Comparison of ENCODE assay signal across 8 cellular contexts in the genomic region with DNA sequence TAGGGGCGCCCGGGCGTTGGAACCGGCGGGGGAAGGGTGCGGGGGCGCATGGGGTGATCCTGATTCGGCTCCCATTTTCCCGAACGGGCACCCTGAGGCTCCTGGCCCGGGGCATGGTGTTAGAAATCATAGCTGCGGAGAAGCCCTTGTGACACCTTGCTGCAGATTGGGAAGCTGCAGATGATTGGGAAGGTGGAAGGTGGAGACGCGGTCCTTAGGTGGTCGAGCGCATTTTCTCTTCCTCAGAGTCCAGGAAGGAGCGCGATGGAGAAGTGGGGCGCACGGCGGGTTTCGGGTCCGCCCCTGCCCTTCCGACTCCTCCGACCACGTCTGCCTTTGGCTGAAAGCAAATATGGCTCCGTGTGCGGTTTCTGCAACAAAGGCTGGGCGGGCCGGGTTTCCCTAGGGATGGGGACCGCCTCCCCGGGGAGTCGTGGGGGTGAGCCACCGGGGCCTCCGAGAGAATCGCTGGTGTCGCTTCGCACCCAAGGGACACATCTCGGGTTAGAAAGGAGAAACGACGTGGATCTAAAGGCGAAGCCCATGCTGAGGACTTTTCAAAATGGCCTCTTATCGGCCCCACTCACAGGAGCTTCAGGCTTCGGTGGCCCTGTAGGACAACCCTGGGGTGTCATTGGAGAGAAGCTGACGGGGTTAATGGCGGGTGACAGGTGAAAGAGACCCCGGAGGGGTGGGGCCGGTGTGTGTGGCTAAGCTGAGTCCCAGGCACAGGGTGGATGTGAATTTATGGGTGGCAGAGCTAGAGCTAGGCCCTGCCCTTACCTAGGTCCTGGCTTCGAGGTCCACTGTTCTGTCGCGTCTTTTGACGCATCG. TPM values are rescaled to one million over a fixed set of nuclear protein-coding genes. Genes with fewer than 3 reads are reported as not detected.
DNase-seq lines count a peak whose midpoint lies in the region; ATAC-seq, FAIRE-seq and TF ChIP-seq lines count a peak whose summit lies in the region.

No MANE protein-coding gene starts in this region.

- H3K14ac ChIP-seq in H1 (ENCODE audit: insufficient read length): peak overlapping the region; percentile 90

- H3K79me2 ChIP-seq in H1 (ENCODE audit: control insufficient read depth in 1 of 2, insufficient read depth in 2 of 2, low read length in 2 of 2): peaks cover 14 to 35% of the 10 kb centered on the region in 2 experiments

- H2BK5ac ChIP-seq in H1 (ENCODE audit: low read depth, low read length): peak overlapping the region; percentile 96

- peak overlapping the region; percentile 71 for H3K56ac ChIP-seq in H1 (replicated peaks; ENCODE audit: insufficient read length, low read depth, low read length)

- H3K4me3 ChIP-seq in HAP-1 (peak overlapping the region; percentile 85), H1 (ENCODE audit: extremely low read depth in 1 of 4, insufficient read depth in 2 of 4, low read depth in 3 of 4, low read length in 4 of 4) (peak overlapping the region; percentile 89 to 97 (median 96)), mucosa of descending colon (peak overlapping the region; percentile 75)

- H2BK20ac ChIP-seq in H1 (ENCODE audit: low read length): no peak overlapping the region; the same call in 1 of the 2 replicates

- CTCF ChIA-PET in H1 (lab: Charles Lee; ENCODE audit: partially characterized antibody): interaction anchor here (0.6 to 5.8 kb wide), 11 partner anchors 11 to 140 kb away, joined by 3 to 36 read pairs (median 3); no protein-coding TSS in a partner anchor

- no peak for TF ChIP-seq CTCF in H1 (IDR thresholded peaks at IDR 0.05; ENCODE audit: control extremely low read depth in 1 of 3, insufficient read depth in 1 of 3, low read depth in 1 of 3, low read length in 3 of 3)
- no peak for TF ChIP-seq CTCF in mucosa of descending colon (IDR thresholded peaks at IDR 0.05)

- peak overlapping the region; percentile 99 for H3K4ac ChIP-seq in H1 (replicated peaks; ENCODE audit: insufficient read length, low read depth, low read length)

- intact Hi-C loops in mucosa of descending colon (cut with DNase I, micrococcal nuclease): loop anchor here in 1 of 2 donors (5.0 kb wide), 1 partner anchor 79 kb away; no protein-coding TSS in a partner anchor

- DNase-seq in ELF-1 (ENCODE audit: low read depth, low spot score) (peak; percentile 52), HAP-1 (ENCODE audit: low spot score in 2 of 2) (peak in 1 of 2 experiments; percentile 55), NCI-H1436 treated with DMSO at 0.1 percent for 48 hours (lab: John Stamatoyannopoulos, UW) (peak; percentile 49), H1 (ENCODE audit: low read depth in 1 of 2, low spot score in 2 of 2) (no peak), mucosa of descending colon (peak; percentile 64 to 78 (median 75)), AG08395 (ENCODE audit: low spot score) (no peak)
- peak; percentile 33 for DNase-seq in activated CD4-positive, alpha-beta T cell treated with anti-CD3 and anti-CD28 coated beads, Interleukin-2, amount 50 U/mL, for 1 hour

- H3K79me1 ChIP-seq in H1 (ENCODE audit: low read depth, low read length): peaks cover 1% of the 10 kb centered on the region

- H3K36me3 ChIP-seq in HAP-1 (replicated peaks) (peaks cover 41% of the 10 kb centered on the region), H1 (ENCODE audit: control insufficient read depth in 2 of 4, insufficient read depth in 4 of 4, low read length in 3 of 4) (peaks cover 13 to 25% (median 25%) of the 10 kb centered on the region in 4 experiments; a peak in 7 of 8 replicates), mucosa of descending colon (ENCODE audit: low read depth) (no peaks in the 10 kb centered on the region)

- FAIRE-seq in H1 (lab: Jason Lieb, UNC): no peak

- H2BK12ac ChIP-seq in H1 (ENCODE audit: low read depth, low read length): peak overlapping the region; percentile 80

- H3K23ac ChIP-seq in H1 (ENCODE audit: insufficient read length): no peak overlapping the region

- peak in 1 of 2 experiments; percentile 16; a peak in 2 of 3 replicates for TF ChIP-seq POLR2A in H1 (IDR thresholded peaks at IDR 0.05; ENCODE audit: control extremely low read depth in 1 of 2, low read depth in 2 of 2, low read length in 2 of 2)

- POLR2A ChIA-PET in H1 (lab: Charles Lee; ENCODE audit: partially characterized antibody): interaction anchor here (0.6 to 25.7 kb wide), 47 partner anchors 4 to 176 kb away, joined by 3 to 458 read pairs (median 5); a partner anchor contains a TSS

- peak overlapping the region; percentile 97 for H4K91ac ChIP-seq in H1 (replicated peaks; ENCODE audit: insufficient read length, low read length)

- H2AK5ac ChIP-seq in H1 (ENCODE audit: low read depth, low read length): peak overlapping the region; percentile 78

- in situ Hi-C loops in HAP-1 (cut with MboI; ENCODE audit: low sequenced_read_pairs): no loop called here

- peak; percentile 5 for ATAC-seq in mucosa of descending colon

- H3K4me1 ChIP-seq in HAP-1 (peaks cover 40% of the 10 kb centered on the region), H1 (replicated peaks in 1 of 4; ENCODE audit: control insufficient read depth in 3 of 4, insufficient read depth in 4 of 4, low read length in 3 of 4) (peaks cover 9 to 24% (median 18%) of the 10 kb centered on the region in 4 experiments), mucosa of descending colon (ENCODE audit: low read depth) (peaks cover 51% of the 10 kb centered on the region)

- H4K8ac ChIP-seq in H1 (ENCODE audit: extremely low read depth, insufficient read depth, low read length): peak overlapping the region; percentile 98

- H3K18ac ChIP-seq in H1 (ENCODE audit: extremely low read depth, low read length): peak overlapping the region; percentile 98

- TF ChIP-seq EP300 in H1 (IDR thresholded peaks at IDR 0.05; ENCODE audit: borderline replicate concordance in 1 of 2, low read depth in 2 of 2, low read length in 2 of 2): no peak

- peaks cover 10 to 19% of the 10 kb centered on the region in 2 experiments for H4K20me1 ChIP-seq in H1 (replicated peaks in 1 of 2; ENCODE audit: control insufficient read depth in 1 of 2, insufficient read depth in 2 of 2, low read length in 2 of 2)

- H2BK15ac ChIP-seq in H1 (ENCODE audit: low read length): peak overlapping the region; percentile 74; the same call in 1 of the 2 replicates

- WGBS in H1 (ENCODE audit: extremely low coverage in 1 of 2, insufficient coverage in 1 of 2, insufficient read length in 1 of 2, insufficient replicate concordance in 2 of 2, low coverage in 1 of 2, low lambda C conversion rate in 2 of 2, missing lambda C conversion rate in 1 of 2), 2 experiments: 23% methylated on average over 46 of the region's 53 CpGs; no CpG with 5 or more reads in 1 of the 2 experiments

- H3K9me3 ChIP-seq in HAP-1 (no peaks in the 10 kb centered on the region), H1 (ENCODE audit: insufficient read depth in 2 of 2, low read depth in 1 of 2, low read length in 1 of 2) (no peaks in the 10 kb centered on the region), mucosa of descending colon (no peaks in the 10 kb centered on the region)

- H3K9ac ChIP-seq in H1 (replicated peaks in 1 of 4; ENCODE audit: extremely low read depth in 1 of 4, low read depth in 3 of 4, low read length in 3 of 4): peak overlapping the region; percentile 88 to 95 (median 92)

- H4K5ac ChIP-seq in H1 (ENCODE audit: insufficient read length, low read depth, low read length): peak overlapping the region; percentile 93

- peaks cover 12% of the 10 kb centered on the region; the same call in 1 of the 2 replicates for H3K23me2 ChIP-seq in H1 (ENCODE audit: low read depth, low read length)

- peak overlapping the region; percentile 52 for H2BK120ac ChIP-seq in H1 (replicated peaks; ENCODE audit: low read depth, low read length)

- no peak overlapping the region for H2AFZ ChIP-seq in H1 (ENCODE audit: low read length)

- H3K27me3 ChIP-seq in HAP-1 (ENCODE audit: low read depth) (no peaks in the 10 kb centered on the region), H1 (replicated peaks in 1 of 4; ENCODE audit: control insufficient read depth in 3 of 4, extremely low read depth in 1 of 4, insufficient read depth in 3 of 4, low read length in 3 of 4) (no peaks in the 10 kb centered on the region; a peak in 2 of 7 replicates)

- no peak for TF ChIP-seq RAD21 in H1 (IDR thresholded peaks at IDR 0.05 in 1 of 2, conservative IDR thresholded peaks at IDR 0.05 in 1 of 2; ENCODE audit: low read depth in 2 of 2, low read length in 2 of 2)

- H3K27ac ChIP-seq in H1 (ENCODE audit: low read depth, low read length) (peak overlapping the region; percentile 96), temporal lobe (ENCODE audit: low read depth, low read length) (peak overlapping the region; percentile 100)

- peak overlapping the region; percentile 90 to 97 for H3K4me2 ChIP-seq in H1 (ENCODE audit: insufficient read depth in 1 of 2, low read depth in 2 of 2, low read length in 2 of 2)

RNA-seq across cellular contexts. Expression of a gene that starts 0.7 kb away (rescaled TPM):
- total RNA-seq in H1 (2021; fragmentation: NEBNext Ultra II Directional; extraction: Animal tissue kit (Norgen Biotek cat#: 25700)): 1,461 and 1,535 TPM in 2 replicates
- 895 and 1,153 TPM in 2 replicates for polyA plus RNA-seq in H1 (2011; rRNA removed)
- 859 TPM for polyA plus RNA-seq in H1 (2011; cell fraction: cytosol; rRNA removed)
- 858 TPM for polyA plus RNA-seq in H1 (2011; cell fraction: nucleus; rRNA removed)
- polyA plus RNA-seq in H1 (2012, experiment 1 of 2): 2,371 to 2,868 TPM (median 2,459 TPM) in 4 replicates
- polyA plus RNA-seq in H1 (2012, experiment 2 of 2): 3,437 TPM
- 1,345 TPM for polyA plus RNA-seq in H1 (2013, experiment 1 of 2)
- polyA plus RNA-seq in H1 (2013, experiment 2 of 2): 1,427 TPM
- polyA minus RNA-seq in H1 (2011; rRNA and poly(A)+ RNA removed): 388 and 391 TPM in 2 replicates
- 705 TPM for polyA minus RNA-seq in H1 (2011; cell fraction: cytosol; rRNA and poly(A)+ RNA removed)
- polyA minus RNA-seq in H1 (2011; cell fraction: nucleus; rRNA and poly(A)+ RNA removed): 403 TPM
- 1,000 to 10,000 TPM; 3,081 to 6,795 (median 5,370) TPM for total RNA-seq in mucosa of descending colon
- total RNA-seq in temporal lobe: 649 TPM

RNA-seq across cellular contexts. Expression of a gene that starts 18.0 kb away (rescaled TPM):
- total RNA-seq in H1 (2021; fragmentation: NEBNext Ultra II Directional; extraction: Animal tissue kit (Norgen Biotek cat#: 25700)): 0.22 and 0.23 TPM in 2 replicates
- polyA plus RNA-seq in H1 (2011; rRNA removed): 0.62 and 1.4 TPM in 2 replicates
- polyA plus RNA-seq in H1 (2011; cell fraction: cytosol; rRNA removed): 1.7 TPM
- polyA plus RNA-seq in H1 (2011; cell fraction: nucleus; rRNA removed): 3.9 TPM
- 0.43 to 0.91 TPM (median 0.72 TPM) in 4 replicates for polyA plus RNA-seq in H1 (2012, experiment 1 of 2)
- 1.0 TPM for polyA plus RNA-seq in H1 (2012, experiment 2 of 2)
- 0.08 TPM for polyA plus RNA-seq in H1 (2013, experiment 1 of 2)
- polyA plus RNA-seq in H1 (2013, experiment 2 of 2): 0.09 TPM
- 0.95 and 1.1 TPM in 2 replicates for polyA minus RNA-seq in H1 (2011; rRNA and poly(A)+ RNA removed)
- polyA minus RNA-seq in H1 (2011; cell fraction: cytosol; rRNA and poly(A)+ RNA removed): 0.81 TPM
- 2.9 TPM for polyA minus RNA-seq in H1 (2011; cell fraction: nucleus; rRNA and poly(A)+ RNA removed)
- 1 to 10 TPM in 2 of 3 donors, under 1 TPM in 1; 0.41 to 2.8 (median 1.8) TPM for total RNA-seq in mucosa of descending colon
- total RNA-seq in temporal lobe: 0.49 TPM

RNA-seq across cellular contexts. Expression of a gene that starts 50.8 kb away (rescaled TPM):
- total RNA-seq in H1 (2021; fragmentation: NEBNext Ultra II Directional; extraction: Animal tissue kit (Norgen Biotek cat#: 25700)): 5.7 and 6.8 TPM in 2 replicates
- 7.9 and 10.8 TPM in 2 replicates for polyA plus RNA-seq in H1 (2011; rRNA removed)
- polyA plus RNA-seq in H1 (2011; cell fraction: cytosol; rRNA removed): 7.0 TPM
- 9.4 TPM for polyA plus RNA-seq in H1 (2011; cell fraction: nucleus; rRNA removed)
- polyA plus RNA-seq in H1 (2012, experiment 1 of 2): 5.8 to 13.8 TPM (median 7.0 TPM) in 4 replicates
- polyA plus RNA-seq in H1 (2012, experiment 2 of 2): 62.0 TPM
- polyA plus RNA-seq in H1 (2013, experiment 1 of 2): 4.5 TPM
- polyA plus RNA-seq in H1 (2013, experiment 2 of 2): 6.3 TPM
- 3.0 and 3.2 TPM in 2 replicates for polyA minus RNA-seq in H1 (2011; rRNA and poly(A)+ RNA removed)
- 6.1 TPM for polyA minus RNA-seq in H1 (2011; cell fraction: cytosol; rRNA and poly(A)+ RNA removed)
- polyA minus RNA-seq in H1 (2011; cell fraction: nucleus; rRNA and poly(A)+ RNA removed): 4.5 TPM
- total RNA-seq in mucosa of descending colon (10 to 100 TPM in 2 of 3 donors, 1 to 10 TPM in 1; 2.6 to 15.0 (median 11.8) TPM), temporal lobe (3.7 TPM)

Comparison
In these comparisons a context has a peak if more than half of its experiments do, and no peak if none do; other contexts are left out.
1. DNase-seq: peak in ELF-1 (single experiment), NCI-H1436 treated with DMSO at 0.1 percent for 48 hours (single experiment), activated CD4-positive, alpha-beta T cell treated with anti-CD3 and anti-CD28 coated beads, Interleukin-2, amount 50 U/mL, for 1 hour (single experiment) and mucosa of descending colon (3 of 3); none in H1 (0 of 2) and AG08395 (single experiment).
2. Peak in every context shown above with its lines, with median percentiles within 50 percentile points of each other: H3K4me3 ChIP-seq.